In genomic region chr17:14068542-14069250, GRCh38 we compare ENCODE assay signal across 8 cellular contexts. TPM values are rescaled to one million over a fixed set of nuclear protein-coding genes. Genes with fewer than 3 reads are reported as not detected.
DNase-seq lines count a peak whose midpoint lies in the region; ATAC-seq and TF ChIP-seq lines count a peak whose summit lies in the region.

No MANE protein-coding gene starts in this region.

- H3K36me3 ChIP-seq in left ventricle myocardium inferior (no peaks in the 10 kb centered on the region), HUES64 (ENCODE audit: insufficient read depth, low read length) (peaks cover 21% of the 10 kb centered on the region; the same call in 1 of the 2 replicates)

- peak overlapping the region; percentile 87 to 97 (median 96) for H3K27ac Mint-ChIP-seq in naive thymus-derived CD8-positive, alpha-beta T cell

- intact Hi-C loops in left ventricle myocardium inferior (cut with micrococcal nuclease) (no loop called here), Right ventricle myocardium inferior (cut with DNase I) (loop anchor here (5.0 kb wide), 2 partner anchors 139 to 234 kb away; partner anchors contain the start of gene HS3ST3B1)

- no peak for TF ChIP-seq CTCF in left ventricle myocardium inferior (IDR thresholded peaks at IDR 0.05; ENCODE audit: borderline replicate concordance)
- TF ChIP-seq CTCF in cardiac fibroblast (IDR thresholded peaks at IDR 0.05; ENCODE audit: low read depth, low read length), result no peak
- TF ChIP-seq CTCF in GM10248 (IDR thresholded peaks at IDR 0.05; ENCODE audit: control extremely low read depth, extremely low read depth, low read depth, missing control alignments), result no peak

- no peaks in the 10 kb centered on the region for H3K27me3 Mint-ChIP-seq in naive thymus-derived CD8-positive, alpha-beta T cell

- DNase-seq in left ventricle myocardium inferior (no peak), Right ventricle myocardium inferior (ENCODE audit: missing footprints) (no peak), cardiac fibroblast (ENCODE audit: low read depth in 2 of 2) (no peak), NCI-H2029 (lab: John Stamatoyannopoulos, UW) (no peak), NCI-H1092 (lab: John Stamatoyannopoulos, UW) (no peak), GM10248 (ENCODE audit: extremely low spot score) (no peak)
- no peak for DNase-seq in naive thymus-derived CD8-positive, alpha-beta T cell

- H3K4me1 Mint-ChIP-seq in naive thymus-derived CD8-positive, alpha-beta T cell, result peaks cover 29 to 64% (median 50%) of the 10 kb centered on the region in 4 donors

- H3K27ac ChIP-seq in left ventricle myocardium inferior (replicated peaks) (peak overlapping the region; percentile 94), HUES64 (ENCODE audit: low read depth, low read length) (peak overlapping the region; percentile 84; the same call in 1 of the 2 replicates)

- no peak for ATAC-seq in Right ventricle myocardium inferior
- ATAC-seq in naive thymus-derived CD8-positive, alpha-beta T cell, result peak; percentile 15 to 28

- H3K4me3 ChIP-seq in left ventricle myocardium inferior (peak overlapping the region; percentile 98), HUES64 (ENCODE audit: low read length) (peak overlapping the region; percentile 99), cardiac fibroblast (replicated peaks in 1 of 2; ENCODE audit: low read depth in 2 of 2, low read length in 2 of 2) (peak overlapping the region; percentile 96 to 100)

- H3K9me3 ChIP-seq in left ventricle myocardium inferior (replicated peaks), result peaks cover 5% of the 10 kb centered on the region
- no peaks in the 10 kb centered on the region for H3K9me3 ChIP-seq in HUES64 (ENCODE audit: insufficient read depth, low read depth, low read length)

- 25% methylated on average over 24 of the region's 25 CpGs for WGBS in HUES64

- CTCF ChIA-PET in GM10248 (lab: Yijun Ruan, JAX), result no interaction called here

- peaks cover 0 to 19% (median 14%) of the 10 kb centered on the region in 3 donors for H3K36me3 Mint-ChIP-seq in naive thymus-derived CD8-positive, alpha-beta T cell

- H3K4me3 Mint-ChIP-seq in naive thymus-derived CD8-positive, alpha-beta T cell, result peak overlapping the region; percentile 92 to 97 (median 94)

- POLR2A ChIA-PET in naive thymus-derived CD8-positive, alpha-beta T cell (lab: Charles Lee), result interaction anchor here (0.7 to 2.2 kb wide), 4 partner anchors 88 to 233 kb away, joined by 3 to 16 read pairs (median 7); partner anchors contain the start of gene HS3ST3B1
- POLR2A ChIA-PET in GM10248 (lab: Yijun Ruan, JAX), result interaction anchor here (0.7 kb wide), 1 partner anchor 58 kb away, joined by 3 read pairs; no protein-coding TSS in a partner anchor

- H3K9me3 Mint-ChIP-seq in naive thymus-derived CD8-positive, alpha-beta T cell, result no peaks in the 10 kb centered on the region

- H3K27me3 ChIP-seq in left ventricle myocardium inferior (ENCODE audit: low read depth) (no peaks in the 10 kb centered on the region), HUES64 (ENCODE audit: insufficient read depth, low read length) (no peaks in the 10 kb centered on the region)

- H3K9ac ChIP-seq in HUES64 (ENCODE audit: low read depth, low read length), result peak overlapping the region; percentile 96

- H3K4me1 ChIP-seq in left ventricle myocardium inferior (peaks cover 52% of the 10 kb centered on the region), HUES64 (ENCODE audit: insufficient read depth, low read length) (peaks cover 7% of the 10 kb centered on the region; the same call in 1 of the 2 replicates)

RNA-seq across cellular contexts. Expression of gene COX10, which starts 0.6 kb away (rescaled TPM):
- 46.3 TPM for total RNA-seq in left ventricle myocardium inferior
- 43.8 TPM for total RNA-seq in Right ventricle myocardium inferior
- polyA plus RNA-seq in HUES64 (2013, experiment 1 of 2), result 19.4 TPM
- polyA plus RNA-seq in HUES64 (2013, experiment 2 of 2), result 17.9 TPM
- 10 to 100 TPM; 21.2 to 23.5 TPM for total RNA-seq in naive thymus-derived CD8-positive, alpha-beta T cell
- polyA plus RNA-seq in naive thymus-derived CD8-positive, alpha-beta T cell, result 10 to 100 TPM; 18.5 to 24.5 (median 23.3) TPM
